13 cellular contexts compared by ENCODE assay signal in the genomic region with DNA sequence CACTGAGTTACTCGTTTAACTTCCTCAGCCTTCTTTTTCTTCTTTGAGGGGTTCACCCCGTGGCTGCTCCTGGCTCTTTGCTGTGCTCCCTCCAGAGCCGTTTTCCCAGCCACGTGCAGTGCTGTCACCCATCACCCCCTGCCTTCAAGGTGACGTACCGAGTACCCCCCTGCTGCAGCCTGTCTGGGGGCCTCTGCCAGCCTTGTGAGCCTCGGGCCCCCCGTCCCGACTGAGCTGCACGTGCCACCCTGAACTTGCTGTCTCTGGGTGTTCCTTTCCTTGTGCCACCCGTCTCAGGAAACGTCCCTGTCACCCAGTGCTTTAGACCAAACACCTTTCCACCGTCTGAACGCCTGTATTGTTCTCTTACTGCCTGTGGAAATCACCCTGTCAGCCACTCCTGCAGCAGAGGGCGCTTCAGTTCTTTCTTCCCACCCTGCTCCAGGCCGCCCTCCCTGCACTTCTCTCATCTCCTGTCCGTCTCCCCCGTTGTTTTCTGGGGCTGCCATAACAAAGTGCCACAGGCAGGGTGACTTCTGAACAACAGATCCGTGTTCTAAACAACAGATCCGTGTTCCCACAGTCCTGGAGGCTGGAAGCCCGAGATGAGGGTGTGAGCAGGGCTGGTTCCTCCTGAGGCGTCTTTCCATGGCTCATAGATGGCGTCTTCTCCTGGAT. TPM values are rescaled to one million over a fixed set of nuclear protein-coding genes. Genes with fewer than 3 reads are reported as not detected.
DNase-seq lines count a peak whose midpoint lies in the region; ATAC-seq and TF ChIP-seq lines count a peak whose summit lies in the region.
"Had no signal": no experiment of that assay in that cellular context is flagged by ENCODE, and none has a peak within 500 bp of the region (broad histone marks: within the 10 kb centered on the region; RNA-seq: fewer than 3 reads in every experiment).

No MANE protein-coding gene starts in this region.

- H3K36me3 ChIP-seq in OCI-LY7 (ENCODE audit: insufficient read depth, low read length), result peaks cover 68% of the 10 kb centered on the region

- DNase-seq in Right ventricle myocardium inferior (ENCODE audit: missing footprints) (no peak), right cardiac atrium (no peak), OCI-LY7 (ENCODE audit: low spot score) (no peak), iPS DF 19.7 (ENCODE audit: low read depth, low spot score) (peak; percentile 5), T1000 (lab: John Stamatoyannopoulos, UW) (no peak)
- DNase-seq in stimulated activated naive B cell treated with anti-CD40 and anti-IgM and Interleukin-4, amounts not matched to agents 10 μg/mL and 1 μg/mL and 100 μg/mL, for 72 hours, result no peak
- DNase-seq in activated T-helper 1 cell treated with anti-CD3 and anti-CD28 coated beads, Interleukin-12 subunit alpha, Interleukin-12 subunit beta, Interleukin-2, Interleukin-4 antibody, amounts not matched to agents 30 ng/mL and 10 ng/mL and 1 ng/mL, durations not matched to agents 14 hours and 24 hours and 36 hours (ENCODE audit: low spot score), result no peak
- DNase-seq: activated CD4-positive, alpha-beta T cell treated with anti-CD3 and anti-CD28 coated beads for 48 hours; activated gamma-delta T cell treated with Interleukin-2 at 50 U/mL for 16 hours; NCI-H526 treated with DMSO at 0.1 percent for 48 hours had no signal

- no TSS peak for BruUV-seq in OCI-LY7 (replicated peaks; lab: Mats Ljungman, UMichigan)

- no peak overlapping the region for H3K4me3 Mint-ChIP-seq in stimulated activated naive B cell treated with anti-CD40 and anti-IgM and Interleukin-4, amounts not matched to agents 10 μg/mL and 1 μg/mL and 100 μg/mL, for 72 hours
- no peak overlapping the region for H3K4me3 Mint-ChIP-seq in activated T-helper 1 cell treated with anti-CD3 and anti-CD28 coated beads, Interleukin-12 subunit alpha, Interleukin-12 subunit beta, Interleukin-2, Interleukin-4 antibody, amounts not matched to agents 30 ng/mL and 10 ng/mL and 1 ng/mL, durations not matched to agents 14 hours and 24 hours and 36 hours
- H3K4me3 Mint-ChIP-seq: T-helper 2 cell treated with Interferon-gamma antibody and Interleukin-4, amounts not matched to agents 5 μg/mL and 100 μg/mL, for 36 hours had no signal

- H3K27ac ChIP-seq in right cardiac atrium (ENCODE audit: low read length), result no peak overlapping the region
- no peak overlapping the region for H3K27ac ChIP-seq in OCI-LY7 (ENCODE audit: low read depth, low read length, poor library complexity, severe bottlenecking)
- H3K27ac ChIP-seq: upper lobe of left lung had no signal

- peaks cover 18% of the 10 kb centered on the region in 2 donors for H3K4me1 Mint-ChIP-seq in stimulated activated naive B cell treated with anti-CD40 and anti-IgM and Interleukin-4, amounts not matched to agents 10 μg/mL and 1 μg/mL and 100 μg/mL, for 72 hours
- H3K4me1 Mint-ChIP-seq in activated T-helper 1 cell treated with anti-CD3 and anti-CD28 coated beads, Interleukin-12 subunit alpha, Interleukin-12 subunit beta, Interleukin-2, Interleukin-4 antibody, amounts not matched to agents 30 ng/mL and 10 ng/mL and 1 ng/mL, durations not matched to agents 14 hours and 24 hours and 36 hours (ENCODE audit: low read depth), result peaks cover 29% of the 10 kb centered on the region

- peak overlapping the region; percentile 65 for H3K27ac Mint-ChIP-seq in stimulated activated naive B cell treated with anti-CD40 and anti-IgM and Interleukin-4, amounts not matched to agents 10 μg/mL and 1 μg/mL and 100 μg/mL, for 72 hours
- H3K27ac Mint-ChIP-seq in activated T-helper 1 cell treated with anti-CD3 and anti-CD28 coated beads, Interleukin-12 subunit alpha, Interleukin-12 subunit beta, Interleukin-2, Interleukin-4 antibody, amounts not matched to agents 30 ng/mL and 10 ng/mL and 1 ng/mL, durations not matched to agents 14 hours and 24 hours and 36 hours, result no peak overlapping the region
- H3K27ac Mint-ChIP-seq: T-helper 2 cell treated with Interferon-gamma antibody and Interleukin-4, amounts not matched to agents 5 μg/mL and 100 μg/mL, for 36 hours had no signal

- intact Hi-C loops in Right ventricle myocardium inferior (cut with DNase I) (no loop called here), right cardiac atrium (cut with DNase I) (no loop called here), OCI-LY7 (cut with micrococcal nuclease; ENCODE audit: unreplicated experiment) (no loop called here)
- intact Hi-C loops in activated T-helper 1 cell treated with anti-CD3 and anti-CD28 coated beads, Interleukin-12 subunit alpha, Interleukin-12 subunit beta, Interleukin-2, Interleukin-4 antibody, amounts not matched to agents 30 ng/mL and 10 ng/mL and 1 ng/mL, durations not matched to agents 14 hours and 24 hours and 36 hours (cut with micrococcal nuclease), result no loop called here

- POLR2A ChIA-PET in OCI-LY7 (lab: Charles Lee), result no interaction called here

- no peak overlapping the region for H3K4me2 ChIP-seq in OCI-LY7 (ENCODE audit: low read length)

- H3K27me3 ChIP-seq in right cardiac atrium (ENCODE audit: control insufficient read depth, insufficient read depth), result no peaks in the 10 kb centered on the region
- H3K27me3 ChIP-seq: upper lobe of left lung had no signal

- TF ChIP-seq CTCF in OCI-LY7 (conservative IDR thresholded peaks at IDR 0.05; ENCODE audit: low read length), result 0 out of 2 replicates have a peak, but pooled peaks have one; percentile 23

- H3K27me3 Mint-ChIP-seq in stimulated activated naive B cell treated with anti-CD40 and anti-IgM and Interleukin-4, amounts not matched to agents 10 μg/mL and 1 μg/mL and 100 μg/mL, for 72 hours, result no peaks in the 10 kb centered on the region
- H3K27me3 Mint-ChIP-seq in activated T-helper 1 cell treated with anti-CD3 and anti-CD28 coated beads, Interleukin-12 subunit alpha, Interleukin-12 subunit beta, Interleukin-2, Interleukin-4 antibody, amounts not matched to agents 30 ng/mL and 10 ng/mL and 1 ng/mL, durations not matched to agents 14 hours and 24 hours and 36 hours (ENCODE audit: insufficient read depth), result no peaks in the 10 kb centered on the region

- H4K20me1 ChIP-seq in OCI-LY7 (ENCODE audit: insufficient read depth, low read length), result no peaks in the 10 kb centered on the region

- H3K9me2 ChIP-seq in OCI-LY7 (ENCODE audit: insufficient read depth, low read length), result no peaks in the 10 kb centered on the region

- H3K9me3 ChIP-seq in right cardiac atrium (ENCODE audit: control insufficient read depth, low read length), result no peaks in the 10 kb centered on the region
- no peaks in the 10 kb centered on the region for H3K9me3 ChIP-seq in OCI-LY7 (ENCODE audit: low read length)
- H3K9me3 ChIP-seq: upper lobe of left lung had no signal

- no peak overlapping the region for H3K4me3 ChIP-seq in right cardiac atrium (ENCODE audit: low read length)
- no peak overlapping the region for H3K4me3 ChIP-seq in OCI-LY7 (ENCODE audit: low read depth, low read length, poor library complexity, severe bottlenecking)
- H3K4me3 ChIP-seq: upper lobe of left lung had no signal

- H3K9me3 Mint-ChIP-seq in stimulated activated naive B cell treated with anti-CD40 and anti-IgM and Interleukin-4, amounts not matched to agents 10 μg/mL and 1 μg/mL and 100 μg/mL, for 72 hours, result peaks cover 0 to 7% of the 10 kb centered on the region in 2 donors
- no peaks in the 10 kb centered on the region for H3K9me3 Mint-ChIP-seq in activated T-helper 1 cell treated with anti-CD3 and anti-CD28 coated beads, Interleukin-12 subunit alpha, Interleukin-12 subunit beta, Interleukin-2, Interleukin-4 antibody, amounts not matched to agents 30 ng/mL and 10 ng/mL and 1 ng/mL, durations not matched to agents 14 hours and 24 hours and 36 hours
- H3K9me3 Mint-ChIP-seq: T-helper 2 cell treated with Interferon-gamma antibody and Interleukin-4, amounts not matched to agents 5 μg/mL and 100 μg/mL, for 36 hours had no signal

- H2AFZ ChIP-seq in OCI-LY7 (ENCODE audit: low read length), result no peak overlapping the region

- H3K4me1 ChIP-seq in right cardiac atrium (ENCODE audit: control insufficient read depth, insufficient read depth, low read length) (no peaks in the 10 kb centered on the region), OCI-LY7 (ENCODE audit: insufficient read depth, low read length, poor library complexity, severe bottlenecking) (no peaks in the 10 kb centered on the region)
- H3K4me1 ChIP-seq: upper lobe of left lung had no signal

- H3K79me2 ChIP-seq in OCI-LY7 (ENCODE audit: insufficient read depth, low read depth, low read length), result no peaks in the 10 kb centered on the region

- peak; percentile 27 for ATAC-seq in Right ventricle myocardium inferior
- no peak for ATAC-seq in right cardiac atrium
- no peak for ATAC-seq in stimulated activated naive B cell treated with anti-CD40 and anti-IgM and Interleukin-4, amounts not matched to agents 10 μg/mL and 1 μg/mL and 100 μg/mL, for 72 hours (replicated peaks)
- ATAC-seq in GM21515 (IDR thresholded peaks at IDR 0.05; ENCODE audit: unreplicated experiment), result no peak

- CTCF ChIA-PET in OCI-LY7 (lab: Charles Lee; ENCODE audit: unreplicated experiment), result no interaction called here

- H3K36me3 Mint-ChIP-seq in stimulated activated naive B cell treated with anti-CD40 and anti-IgM and Interleukin-4, amounts not matched to agents 10 μg/mL and 1 μg/mL and 100 μg/mL, for 72 hours, result peaks cover 51 to 56% of the 10 kb centered on the region in 2 donors
- H3K36me3 Mint-ChIP-seq in activated T-helper 1 cell treated with anti-CD3 and anti-CD28 coated beads, Interleukin-12 subunit alpha, Interleukin-12 subunit beta, Interleukin-2, Interleukin-4 antibody, amounts not matched to agents 30 ng/mL and 10 ng/mL and 1 ng/mL, durations not matched to agents 14 hours and 24 hours and 36 hours (ENCODE audit: low read depth), result peaks cover 55% of the 10 kb centered on the region

- 69% methylated on average over 23 of the region's 23 CpGs for WGBS in right cardiac atrium

RNA-seq across cellular contexts. Expression of gene WDR37, which starts 44.6 kb away (rescaled TPM):
- total RNA-seq in Right ventricle myocardium inferior (28.9 TPM), right cardiac atrium (10 to 100 TPM; 29.0 to 35.6 (median 32.5) TPM), OCI-LY7 (2022) (18.9 and 19.9 TPM in 2 replicates)
- 9.7 TPM for polyA plus RNA-seq in right cardiac atrium
- total RNA-seq in OCI-LY7 (2014; rRNA removed; shearing (Covaris generic)), result 8.5 and 9.7 TPM in 2 replicates
- 19.9 and 21.1 TPM in 2 replicates for total RNA-seq in activated T-helper 1 cell treated with anti-CD3 and anti-CD28 coated beads, Interleukin-12 subunit alpha, Interleukin-12 subunit beta, Interleukin-2, Interleukin-4 antibody, amounts not matched to agents 30 ng/mL and 10 ng/mL and 1 ng/mL, durations not matched to agents 14 hours and 24 hours and 36 hours

RNA-seq across cellular contexts. Expression of gene IDI1, which starts 51.9 kb away (rescaled TPM):
- 14.6 TPM for total RNA-seq in Right ventricle myocardium inferior
- 10 to 100 TPM; 14.6 to 30.3 (median 20.0) TPM for total RNA-seq in right cardiac atrium
- 26.7 TPM for polyA plus RNA-seq in right cardiac atrium
- total RNA-seq in OCI-LY7 (2014; rRNA removed; shearing (Covaris generic)), result 98.2 and 112 TPM in 2 replicates
- 105 and 106 TPM in 2 replicates for total RNA-seq in OCI-LY7 (2022)
- 76.0 and 78.9 TPM in 2 replicates for total RNA-seq in activated T-helper 1 cell treated with anti-CD3 and anti-CD28 coated beads, Interleukin-12 subunit alpha, Interleukin-12 subunit beta, Interleukin-2, Interleukin-4 antibody, amounts not matched to agents 30 ng/mL and 10 ng/mL and 1 ng/mL, durations not matched to agents 14 hours and 24 hours and 36 hours
